ENCODE assay signal across 23 cellular contexts in genomic region chr9:108209132-108209700, GRCh38.
"Had no signal": no experiment of that assay in that cellular context is flagged by ENCODE, and none has a peak within 500 bp of the region (broad histone marks: within the 10 kb centered on the region; RNA-seq: fewer than 3 reads in every experiment).

No MANE protein-coding gene starts in this region.

- ATAC-seq: activated CD4-positive, alpha-beta T cell treated with anti-CD3 and anti-CD28 coated beads for 36 hours; activated naive CD4-positive, alpha-beta T cell treated with anti-CD3 and anti-CD28 coated beads, Interleukin-2, amount 50 U/mL, for 72 hours; esophagus mucosa; left cardiac atrium; lower lobe of right lung; T-helper 17 cell; WTC11 had no signal

- H3K4me1 Mint-ChIP-seq: activated CD4-positive, alpha-beta T cell treated with anti-CD3 and anti-CD28 coated beads for 36 hours; nephron progenitor cell; T-helper 17 cell; WTC11 had no signal

- H3K4me3 Mint-ChIP-seq: activated CD4-positive, alpha-beta memory T cell treated with anti-CD3 and anti-CD28 coated beads for 36 hours; activated CD4-positive, alpha-beta T cell treated with anti-CD3 and anti-CD28 coated beads for 36 hours; activated T-helper 1 cell treated with anti-CD3 and anti-CD28 coated beads, Interleukin-12 subunit alpha, Interleukin-12 subunit beta, Interleukin-2, Interleukin-4 antibody, amounts not matched to agents 30 ng/mL and 10 ng/mL and 1 ng/mL, durations not matched to agents 14 hours and 24 hours and 36 hours; nephron progenitor cell; stimulated activated naive CD8-positive, alpha-beta T cell treated with anti-CD3 and anti-CD28 coated beads, Interleukin-15, Interleukin-2, amounts not matched to agents 100 ng/mL and 50 ng/mL, for 24 hours; T-helper 17 cell; WTC11 had no signal

- H3K27me3 ChIP-seq: adrenal gland, breast epithelium, right atrium auricular region, suprapubic skin, vagina had no signal

- H3K27me3 Mint-ChIP-seq: activated CD4-positive, alpha-beta memory T cell treated with anti-CD3 and anti-CD28 coated beads for 36 hours; activated CD4-positive, alpha-beta T cell treated with anti-CD3 and anti-CD28 coated beads for 36 hours; stimulated activated naive CD8-positive, alpha-beta T cell treated with anti-CD3 and anti-CD28 coated beads, Interleukin-15, Interleukin-2, amounts not matched to agents 100 ng/mL and 50 ng/mL, for 24 hours; T-helper 17 cell had no signal

- H3K4me1 ChIP-seq: adrenal gland, breast epithelium, lower lobe of right lung, right atrium auricular region had no signal

- H3K36me3 Mint-ChIP-seq: activated CD4-positive, alpha-beta memory T cell treated with anti-CD3 and anti-CD28 coated beads for 36 hours; activated naive CD4-positive, alpha-beta T cell treated with anti-CD3 and anti-CD28 coated beads, Interleukin-2, amount 50 U/mL, for 72 hours; WTC11 had no signal

- H3K27ac ChIP-seq: adrenal gland, breast epithelium, lower lobe of right lung, right atrium auricular region, suprapubic skin, vagina had no signal

- H3K4me3 ChIP-seq: adrenal gland, breast epithelium, lower lobe of right lung, right atrium auricular region, suprapubic skin, vagina had no signal

- H3K9me3 ChIP-seq: adrenal gland, breast epithelium, suprapubic skin, vagina had no signal

- H3K36me3 ChIP-seq: adrenal gland, breast epithelium, lower lobe of right lung, right atrium auricular region, suprapubic skin, vagina had no signal

- H3K27ac Mint-ChIP-seq: activated CD4-positive, alpha-beta memory T cell treated with anti-CD3 and anti-CD28 coated beads for 36 hours; activated CD4-positive, alpha-beta T cell treated with anti-CD3 and anti-CD28 coated beads for 36 hours; activated naive CD4-positive, alpha-beta T cell treated with anti-CD3 and anti-CD28 coated beads, Interleukin-2, amount 50 U/mL, for 72 hours; activated T-helper 1 cell treated with anti-CD3 and anti-CD28 coated beads, Interleukin-12 subunit alpha, Interleukin-12 subunit beta, Interleukin-2, Interleukin-4 antibody, amounts not matched to agents 30 ng/mL and 10 ng/mL and 1 ng/mL, durations not matched to agents 14 hours and 24 hours and 36 hours; progenitor cell of endocrine pancreas; stimulated activated naive CD8-positive, alpha-beta T cell treated with anti-CD3 and anti-CD28 coated beads, Interleukin-15, Interleukin-2, amounts not matched to agents 100 ng/mL and 50 ng/mL, for 24 hours; T-helper 17 cell; WTC11 had no signal

- H3K9me3 Mint-ChIP-seq: activated T-helper 1 cell treated with anti-CD3 and anti-CD28 coated beads, Interleukin-12 subunit alpha, Interleukin-12 subunit beta, Interleukin-2, Interleukin-4 antibody, amounts not matched to agents 30 ng/mL and 10 ng/mL and 1 ng/mL, durations not matched to agents 14 hours and 24 hours and 36 hours had no signal

- DNase-seq: activated CD4-positive, alpha-beta memory T cell treated with anti-CD3 and anti-CD28 coated beads for 36 hours; activated CD4-positive, alpha-beta T cell treated with anti-CD3 and anti-CD28 coated beads for 36 hours; activated gamma-delta T cell treated with Interleukin-2 at 50 U/mL for 16 hours; activated T-cell treated with anti-CD3 and anti-CD28 coated beads for 4 hours; adrenal gland; effector CD8-positive, alpha-beta T cell; left cardiac atrium; lower lobe of right lung; nephron progenitor cell; occipital lobe; stimulated activated CD4-positive, alpha-beta T cell treated with anti-CD3 and anti-CD28 coated beads, Interleukin-2, amount 100 ng/mL, for 24 hours; T-helper 17 cell; trophoblast cell had no signal
